Comparison of ENCODE assay signal across 20 cellular contexts in the genomic region with DNA sequence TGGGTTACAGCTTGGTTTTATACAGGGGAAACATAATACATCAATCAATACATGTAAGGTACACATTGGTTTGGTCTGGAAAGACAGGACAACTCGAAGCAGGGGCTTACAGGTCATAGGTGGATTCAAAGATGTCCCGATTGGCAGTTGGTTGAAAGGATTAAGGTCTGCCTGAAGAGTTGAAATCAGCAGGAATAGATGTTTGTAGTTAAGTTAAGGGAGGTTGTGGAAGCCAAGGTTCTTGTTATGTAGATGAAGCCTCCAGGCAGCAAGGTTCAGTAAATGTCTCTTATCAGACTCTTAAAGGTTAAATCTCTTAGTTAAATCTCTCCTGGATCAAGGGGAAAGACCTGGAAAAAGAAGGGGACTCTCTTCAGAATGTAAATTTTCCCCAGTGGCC.
"Had no signal": no experiment of that assay in that cellular context is flagged by ENCODE, and none has a peak within 500 bp of the region (broad histone marks: within the 10 kb centered on the region; RNA-seq: fewer than 3 reads in every experiment).

No MANE protein-coding gene starts in this region.

- H3K36me3 ChIP-seq: esophagus muscularis mucosa, gastrocnemius medialis, heart right ventricle, pancreas, right lobe of liver, transverse colon had no signal

- H3K27me3 ChIP-seq: dorsolateral prefrontal cortex, esophagus muscularis mucosa, gastrocnemius medialis, heart right ventricle, pancreas, right lobe of liver, testis, transverse colon had no signal

- H3K27ac ChIP-seq: dorsolateral prefrontal cortex, epithelial cell of prostate, esophagus muscularis mucosa, gastrocnemius medialis, heart right ventricle, pancreas, right lobe of liver, testis, transverse colon had no signal

- H3K4me3 ChIP-seq: dorsolateral prefrontal cortex, esophagus muscularis mucosa, gastrocnemius medialis, heart right ventricle, pancreas, right lobe of liver, testis, transverse colon had no signal

- DNase-seq: cortex of kidney; dorsolateral prefrontal cortex; effector memory CD4-positive, alpha-beta T cell; gastrocnemius medialis; heart right ventricle; hypothalamus; kidney glomerular epithelial cell; midbrain; occipital lobe; pancreas; right lobe of liver; stimulated activated CD4-positive, alpha-beta T cell treated with anti-CD3 and anti-CD28 coated beads, Interleukin-2, amount 100 ng/mL, for 24 hours; stimulated activated CD4-positive, alpha-beta T cell treated with anti-CD3 and anti-CD28 coated beads, Interleukin-4, amount 100 ng/mL, for 4 hours; stimulated activated naive B cell treated with anti-CD40 and anti-IgM and Interleukin-4, amounts not matched to agents 10 μg/mL and 1 μg/mL and 100 μg/mL, for 72 hours; stimulated activated naive CD8-positive, alpha-beta T cell treated with anti-CD3 and anti-CD28 coated beads, Interleukin-15, amount 100 ng/mL, for 72 hours; testis; transverse colon had no signal

- ATAC-seq: gastrocnemius medialis; heart right ventricle; natural killer cell treated with Interleukin-12 subunit alpha and Interleukin-12 subunit beta and Interleukin-15 and Interleukin-18, amount 100 ng/mL, for 72 hours; pancreas; right lobe of liver; stimulated activated naive B cell treated with anti-CD40 and anti-IgM and Interleukin-4, amounts not matched to agents 10 μg/mL and 1 μg/mL and 100 μg/mL, for 72 hours; stimulated activated naive CD8-positive, alpha-beta T cell treated with anti-CD3 and anti-CD28 coated beads, Interleukin-15, amount 100 ng/mL, for 72 hours had no signal

- H3K4me1 ChIP-seq: esophagus muscularis mucosa, gastrocnemius medialis, heart right ventricle, pancreas, right lobe of liver, testis, transverse colon had no signal

- H3K9me3 ChIP-seq: esophagus muscularis mucosa, gastrocnemius medialis, heart right ventricle, pancreas, right lobe of liver, testis, transverse colon had no signal
